10 cellular contexts compared by ENCODE assay signal in genomic region chr14:97723834-97724770, GRCh38.
DNase-seq lines count a peak whose midpoint lies in the region; ATAC-seq, FAIRE-seq and TF ChIP-seq lines count a peak whose summit lies in the region.
"Had no signal": no experiment of that assay in that cellular context is flagged by ENCODE, and none has a peak within 500 bp of the region (broad histone marks: within the 10 kb centered on the region; RNA-seq: fewer than 3 reads in every experiment).

No MANE protein-coding gene starts in this region.

- H3K4me3 ChIP-seq in GM23338 (no peak overlapping the region), small intestine (ENCODE audit: low read depth in 1 of 2, low read length in 2 of 2) (no peak overlapping the region), right atrium auricular region (no peak overlapping the region)
- H3K4me3 ChIP-seq: adrenal gland had no signal

- H3K4me1 Mint-ChIP-seq in GM23338 = peaks cover 7% of the 10 kb centered on the region
- peaks cover 60% of the 10 kb centered on the region for H3K4me1 Mint-ChIP-seq in T-helper 17 cell
- peaks cover 54% of the 10 kb centered on the region for H3K4me1 Mint-ChIP-seq in activated naive CD8-positive, alpha-beta T cell treated with anti-CD3 and anti-CD28 coated beads, Interleukin-2, amount 10 ng/mL, durations not matched to agents 7 days and 5 days

- H3K27me3 Mint-ChIP-seq in GM23338 (ENCODE audit: insufficient read depth, low read depth, poor library complexity) = no peaks in the 10 kb centered on the region
- no peaks in the 10 kb centered on the region for H3K27me3 Mint-ChIP-seq in T-helper 17 cell
- no peaks in the 10 kb centered on the region for H3K27me3 Mint-ChIP-seq in activated naive CD8-positive, alpha-beta T cell treated with anti-CD3 and anti-CD28 coated beads, Interleukin-2, amount 10 ng/mL, durations not matched to agents 7 days and 5 days

- intact Hi-C loops in posterior cingulate gyrus (cut with DNase I) = no loop called here

- H3K4me2 ChIP-seq in GM23338 = no peak overlapping the region

- H3F3A ChIP-seq in GM23338 (replicated peaks; ENCODE audit: low read depth) = no peaks in the 10 kb centered on the region

- no peak overlapping the region for H3K27ac Mint-ChIP-seq in GM23338
- H3K27ac Mint-ChIP-seq in T-helper 17 cell = peak overlapping the region; percentile 98
- H3K27ac Mint-ChIP-seq in activated naive CD8-positive, alpha-beta T cell treated with anti-CD3 and anti-CD28 coated beads, Interleukin-2, amount 10 ng/mL, durations not matched to agents 7 days and 5 days = peak overlapping the region; percentile 97

- H3K27ac ChIP-seq in GM23338 (ENCODE audit: low read depth) (no peak overlapping the region), small intestine (ENCODE audit: low read depth in 1 of 2, low read length in 1 of 2) (peak overlapping the region; percentile 8 to 82), right atrium auricular region (no peak overlapping the region)
- H3K27ac ChIP-seq: adrenal gland had no signal

- peaks cover 5% of the 10 kb centered on the region; the same call in 1 of the 2 replicates for H3K9me2 ChIP-seq in GM23338 (ENCODE audit: insufficient read depth)

- H3K4me1 ChIP-seq in GM23338 (ENCODE audit: insufficient read depth) (no peaks in the 10 kb centered on the region), small intestine (ENCODE audit: control insufficient read depth in 2 of 2, insufficient read depth in 1 of 2, low read depth in 1 of 2, low read length in 1 of 2) (no peaks in the 10 kb centered on the region), right atrium auricular region (no peaks in the 10 kb centered on the region)
- H3K4me1 ChIP-seq: adrenal gland had no signal

- H4K20me1 ChIP-seq in GM23338 (replicated peaks; ENCODE audit: insufficient read depth) = no peaks in the 10 kb centered on the region

- no peaks in the 10 kb centered on the region for H3K36me3 Mint-ChIP-seq in GM23338 (ENCODE audit: low read depth)
- H3K36me3 Mint-ChIP-seq in T-helper 17 cell (ENCODE audit: low read depth) = peaks cover 2% of the 10 kb centered on the region
- H3K36me3 Mint-ChIP-seq in activated naive CD8-positive, alpha-beta T cell treated with anti-CD3 and anti-CD28 coated beads, Interleukin-2, amount 10 ng/mL, durations not matched to agents 7 days and 5 days = peaks cover 5% of the 10 kb centered on the region

- H3K4me3 Mint-ChIP-seq in GM23338 = no peak overlapping the region
- H3K4me3 Mint-ChIP-seq in T-helper 17 cell = peak overlapping the region; percentile 95
- peak overlapping the region; percentile 82 for H3K4me3 Mint-ChIP-seq in activated naive CD8-positive, alpha-beta T cell treated with anti-CD3 and anti-CD28 coated beads, Interleukin-2, amount 10 ng/mL, durations not matched to agents 7 days and 5 days

- WGBS in small intestine, 3 donors = 49 to 57% (median 55%) methylated on average over 18 of the region's 18 CpGs

- FAIRE-seq in small intestine (lab: Jason Lieb, UNC) = no peak

- peaks cover 7% of the 10 kb centered on the region; the same call in 2 of the 3 replicates for H3K9me3 Mint-ChIP-seq in GM23338
- no peaks in the 10 kb centered on the region for H3K9me3 Mint-ChIP-seq in activated naive CD8-positive, alpha-beta T cell treated with anti-CD3 and anti-CD28 coated beads, Interleukin-2, amount 10 ng/mL, durations not matched to agents 7 days and 5 days

- H3K27me3 ChIP-seq in GM23338 (ENCODE audit: insufficient read depth) (no peaks in the 10 kb centered on the region), small intestine (ENCODE audit: control insufficient read depth in 2 of 2, insufficient read depth in 2 of 2, low read length in 2 of 2) (no peaks in the 10 kb centered on the region), right atrium auricular region (no peaks in the 10 kb centered on the region)
- H3K27me3 ChIP-seq: adrenal gland had no signal

- TF ChIP-seq CTCF in GM23338 (conservative IDR thresholded peaks at IDR 0.05; ENCODE audit: low read depth in 2 of 2) (peak in 1 of 2 experiments; percentile 40; a peak in 2 of 4 replicates), right atrium auricular region (IDR thresholded peaks at IDR 0.05) (no peak)

- H3K79me2 ChIP-seq in GM23338 (replicated peaks; ENCODE audit: insufficient read depth) = no peaks in the 10 kb centered on the region

- ATAC-seq in GM23338 = no peak
- ATAC-seq in T-helper 17 cell = peak; percentile 87
- peak; percentile 96 for ATAC-seq in activated naive CD8-positive, alpha-beta T cell treated with anti-CD3 and anti-CD28 coated beads, Interleukin-2, amount 10 ng/mL, durations not matched to agents 7 days and 5 days (ENCODE audit: low read depth)
- ATAC-seq: left lobe of liver had no signal

- no peaks in the 10 kb centered on the region for H3K9me3 ChIP-seq in T-helper 17 cell (ENCODE audit: control insufficient read depth, low read length, poor library complexity, severe bottlenecking)
- H3K9me3 ChIP-seq in small intestine (ENCODE audit: control insufficient read depth, low read depth) = no peaks in the 10 kb centered on the region
- H3K9me3 ChIP-seq in right atrium auricular region = peaks cover 0 to 12% of the 10 kb centered on the region in 2 donors

- peak overlapping the region; percentile 95; the same call in 1 of the 2 replicates for H2AFZ ChIP-seq in GM23338

- H3K36me3 ChIP-seq in GM23338 (ENCODE audit: insufficient read depth) (no peaks in the 10 kb centered on the region), small intestine (ENCODE audit: control insufficient read depth in 2 of 2, insufficient read depth in 2 of 2, low read length in 2 of 2) (no peaks in the 10 kb centered on the region), right atrium auricular region (no peaks in the 10 kb centered on the region)
- H3K36me3 ChIP-seq: adrenal gland had no signal

- POLR2A ChIA-PET in activated naive CD8-positive, alpha-beta T cell treated with anti-CD3 and anti-CD28 coated beads, Interleukin-2, amount 10 ng/mL, durations not matched to agents 7 days and 5 days (lab: Charles Lee) = interaction anchor here (0.6 to 1.4 kb wide), 10 partner anchors 9 to 1548 kb away, joined by 3 to 15 read pairs (median 3); partner anchors contain the start of gene BCL11B

- DNase-seq in GM23338 (ENCODE audit: low spot score) (no peak), T-helper 17 cell (no peak), small intestine (peak; percentile 40), posterior cingulate gyrus (no peak), right atrium auricular region (ENCODE audit: low spot score) (no peak), NCI-H446 treated with DMSO at 0.1 percent for 48 hours (lab: John Stamatoyannopoulos, UW) (no peak)
- DNase-seq in activated naive CD8-positive, alpha-beta T cell treated with anti-CD3 and anti-CD28 coated beads, Interleukin-2, amount 10 ng/mL, durations not matched to agents 7 days and 5 days = peak; percentile 58
- DNase-seq: adrenal gland, NCI-H2107 had no signal

TF ChIP-seq in GM23338, 12 proteins besides CTCF, POLR2A, EP300 and RAD21 (continues in another document):
- no peak for TF ChIP-seq STAT1 (IDR thresholded peaks at IDR 0.05; ENCODE audit: unreplicated experiment)
- TF ChIP-seq REST (IDR thresholded peaks at IDR 0.05; ENCODE audit: unreplicated experiment) = no peak
- no peak for TF ChIP-seq ETS1 (IDR thresholded peaks at IDR 0.05)
- no peak for TF ChIP-seq EZH2 (IDR thresholded peaks at IDR 0.05; ENCODE audit: low read depth, unreplicated experiment)
- no peak for TF ChIP-seq ZNF331 (CRISPR knock-in tag; IDR thresholded peaks at IDR 0.05; ENCODE audit: low read depth)
- no peak for TF ChIP-seq ZNF114 (CRISPR knock-in tag; IDR thresholded peaks at IDR 0.05)
- no peak for TF ChIP-seq CREB1 (CRISPR knock-in tag; IDR thresholded peaks at IDR 0.05; ENCODE audit: low read depth)

Comparison
In these comparisons a context has a peak if more than half of its experiments do, and no peak if none do; other contexts are left out.
1. DNase-seq: peak in activated naive CD8-positive, alpha-beta T cell treated with anti-CD3 and anti-CD28 coated beads, Interleukin-2, amount 10 ng/mL, durations not matched to agents 7 days and 5 days (single experiment) and small intestine (single experiment); none in GM23338 (single experiment), T-helper 17 cell (0 of 3), posterior cingulate gyrus (0 of 10), right atrium auricular region (single experiment) and NCI-H446 treated with DMSO at 0.1 percent for 48 hours (single experiment).
2. H3K27ac ChIP-seq: peak in small intestine (2 of 2); none in GM23338 (single experiment) and right atrium auricular region (0 of 2).